In the genomic region with DNA sequence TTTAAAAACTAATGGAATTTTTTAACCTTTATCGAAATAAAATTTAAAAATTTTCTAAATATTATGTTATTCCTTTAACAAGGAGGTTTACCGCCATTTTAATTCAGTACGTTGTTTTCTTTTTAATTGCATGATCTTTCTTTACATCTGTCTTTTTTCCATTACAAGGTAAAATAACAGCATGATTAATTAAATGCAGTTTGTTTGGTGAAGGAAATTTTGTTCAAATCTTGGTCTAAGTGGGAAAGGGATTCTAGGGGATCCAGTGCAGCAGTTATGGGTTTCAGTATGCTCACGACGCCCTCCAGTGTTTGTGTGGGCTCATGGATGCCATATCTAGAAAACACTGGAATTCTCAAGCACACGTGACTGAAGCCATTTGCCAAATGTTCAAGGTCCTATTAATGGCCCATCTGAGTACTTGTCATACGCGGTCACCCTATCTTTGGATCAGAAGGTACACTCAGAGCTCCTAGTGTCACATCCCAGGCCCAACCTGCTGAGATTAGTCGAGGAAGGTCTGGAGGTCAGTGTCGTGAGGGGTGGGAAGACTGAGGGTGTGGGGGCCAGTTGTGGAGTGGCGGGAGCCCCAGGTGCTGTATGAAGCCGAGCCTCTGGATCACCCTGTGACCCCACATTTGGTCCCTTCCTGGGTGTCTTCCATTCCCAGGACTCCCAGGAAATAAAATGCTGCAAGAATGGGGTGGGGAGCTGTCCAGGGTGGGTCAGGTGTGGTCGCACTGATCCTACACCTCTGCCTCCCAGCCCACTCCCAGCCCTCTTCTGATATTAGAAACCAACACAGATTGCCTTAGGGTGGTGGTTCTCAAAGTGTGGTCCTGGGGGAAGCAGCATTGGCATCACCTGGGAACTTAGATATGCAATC, we compare ENCODE assay signal across 7 cellular contexts. TPM values are rescaled to one million over a fixed set of nuclear protein-coding genes. Genes with fewer than 3 reads are reported as not detected.
A peak's percentile ranks its signal among the peaks of the same experiment; 100 is the strongest.
DNase-seq lines count a peak whose midpoint lies in the region; ATAC-seq, FAIRE-seq and TF ChIP-seq lines count a peak whose summit lies in the region.
"Not testable (repeated sequence)": the region's sequence is repeated elsewhere in the genome, so short reads cannot be mapped to it uniquely, and the experiment has no call there.

No MANE protein-coding gene starts in this region.

- ATAC-seq in IMR-90 (ENCODE audit: low read depth), result peak; percentile 55
- ATAC-seq in WTC11, result peak; percentile 66
- peak; percentile 93 for ATAC-seq in K562
- peak; percentile 41 for ATAC-seq in Right ventricle myocardium superior (ENCODE audit: poor library complexity)
- ATAC-seq in left lung, result peak; percentile 40
- ATAC-seq in psoas muscle, result peak in 3 of 4 donors; percentile 61 to 81 (median 68)

- FAIRE-seq in GM12891 (lab: Jason Lieb, UNC) (peak; percentile 41), K562 (lab: Jason Lieb, UNC) (peak; percentile 96)

- WGBS in IMR-90 (ENCODE audit: extremely low coverage in 2 of 2, insufficient read length in 1 of 2), 2 experiments, result 100% methylated on average over 1 of the region's 13 CpGs; no CpG with 5 or more reads in 1 of the 2 experiments
- WGBS in K562 (ENCODE audit: insufficient coverage, low coverage, missing lambda C conversion rate), result 37% methylated on average over 3 of the region's 13 CpGs
- 60 to 91% (median 68%) methylated on average over 3 to 4 of the region's 13 CpGs for WGBS in psoas muscle, 3 donors

- not testable (repeated sequence) for H3K79me1 ChIP-seq in IMR-90 (ENCODE audit: low read depth in 1 of 2, low read length in 2 of 2)

- not testable (repeated sequence) for H3K4me1 ChIP-seq in IMR-90 (ENCODE audit: control insufficient read depth, insufficient read depth, low read length); K562 (replicated peaks in 1 of 2; ENCODE audit: control insufficient read depth in 2 of 2, insufficient read depth in 2 of 2, low read length in 2 of 2); left lung; psoas muscle

- H3K9me1 ChIP-seq in IMR-90 (ENCODE audit: insufficient read depth, low read length); K562 (ENCODE audit: control insufficient read depth, insufficient read depth, low read length): not testable (repeated sequence)

- not testable (repeated sequence) for H3K27me3 Mint-ChIP-seq in WTC11 (ENCODE audit: low read depth)

- not testable (repeated sequence) for H2AK9ac ChIP-seq in IMR-90 (replicated peaks; ENCODE audit: low read depth, low read length, poor library complexity)

- H3K27me3 ChIP-seq in IMR-90 (ENCODE audit: control insufficient read depth, insufficient read depth, low read length); left lung; psoas muscle (ENCODE audit: insufficient read depth in 3 of 3, low read length in 2 of 3): not testable (repeated sequence)
- peaks cover 17 to 27% of the 10 kb centered on the region in 2 experiments; a peak in 4 of 5 replicates for H3K27me3 ChIP-seq in K562 (ENCODE audit: control insufficient read depth in 2 of 2, insufficient read depth in 2 of 2, low read length in 2 of 2)

- intact Hi-C loops in IMR-90 (cut with micrococcal nuclease); K562 (cut with micrococcal nuclease); Right ventricle myocardium superior (cut with DNase I); left lung (cut with DNase I): not testable (repeated sequence)
- intact Hi-C loops in psoas muscle (cut with DNase I), result loop anchor here in 1 of 2 donors (1.0 kb wide), 1 partner anchor 96 kb away; no protein-coding TSS in a partner anchor

- dilution Hi-C loops in IMR-90 (cut with HindIII; ENCODE audit: low sequenced_read_pairs, unreplicated experiment), result not testable (repeated sequence)

- not testable (repeated sequence) for H3K27ac ChIP-seq in IMR-90 (ENCODE audit: insufficient read depth, low read length); K562 (ENCODE audit: extremely low read depth, low read depth, low read length); left lung; psoas muscle

- H2BK5ac ChIP-seq in IMR-90 (ENCODE audit: low read depth, low read length, poor library complexity, severe bottlenecking), result not testable (repeated sequence)

- not testable (repeated sequence) for TF ChIP-seq POLR2A in GM12891 (IDR thresholded peaks at IDR 0.05; ENCODE audit: low read depth, low read length); IMR-90 (IDR thresholded peaks at IDR 0.05; ENCODE audit: low read depth, low read length); K562 (conservative IDR thresholded peaks at IDR 0.05)

- BruUV-seq in IMR-90 (replicated peaks; lab: Mats Ljungman, UMichigan); K562 (replicated peaks; lab: Mats Ljungman, UMichigan): not testable (repeated sequence)

- H3K27ac Mint-ChIP-seq in WTC11, result not testable (repeated sequence)

- not testable (repeated sequence) for H2AFZ ChIP-seq in IMR-90 (replicated peaks; ENCODE audit: low read length, poor library complexity); K562 (ENCODE audit: low read depth, low read length)

- H3K4ac ChIP-seq in IMR-90 (ENCODE audit: low read depth, low read length), result not testable (repeated sequence)

- H3K9ac ChIP-seq in IMR-90 (ENCODE audit: low read depth, low read length); K562 (ENCODE audit: insufficient read depth in 1 of 2, low read depth in 2 of 2, low read length in 2 of 2): not testable (repeated sequence)

- H3K23ac ChIP-seq in IMR-90 (ENCODE audit: low read depth, low read length), result not testable (repeated sequence)

- H3K79me2 ChIP-seq in K562 (ENCODE audit: control insufficient read depth, insufficient read depth, low read length), result not testable (repeated sequence)

- in situ Hi-C loops in IMR-90 (cut with MboI; ENCODE audit: low sequenced_read_pairs); K562 (cut with MboI): not testable (repeated sequence)

- H3K56ac ChIP-seq in IMR-90 (ENCODE audit: extremely low read depth, insufficient read depth, low read length), result not testable (repeated sequence)

- TF ChIP-seq RAD21 in IMR-90 (IDR thresholded peaks at IDR 0.05; ENCODE audit: low read length); K562 (CRISPR knock-in tag; conservative IDR thresholded peaks at IDR 0.05 in 1 of 2, IDR thresholded peaks at IDR 0.05 in 1 of 2): not testable (repeated sequence)

- H3K14ac ChIP-seq in IMR-90 (replicated peaks; ENCODE audit: low read depth, low read length), result not testable (repeated sequence)

- not testable (repeated sequence) for H3K9me3 ChIP-seq in IMR-90 (ENCODE audit: control insufficient read depth, insufficient read depth, low read length); K562 (replicated peaks; ENCODE audit: control insufficient read depth, insufficient read depth, low read depth, low read length); left lung; psoas muscle

- H2BK15ac ChIP-seq in IMR-90 (ENCODE audit: low read depth, low read length), result not testable (repeated sequence)

- H2BK120ac ChIP-seq in IMR-90 (ENCODE audit: low read depth, low read length), result not testable (repeated sequence)

- not testable (repeated sequence) for H3K9me3 Mint-ChIP-seq in WTC11

- TF ChIP-seq CTCF in IMR-90 (conservative IDR thresholded peaks at IDR 0.05; ENCODE audit: low read depth, low read length); WTC11 (IDR thresholded peaks at IDR 0.05); K562 (IDR thresholded peaks at IDR 0.05 in 2 of 3, conservative IDR thresholded peaks at IDR 0.05 in 1 of 3; ENCODE audit: insufficient read depth in 2 of 3, low read depth in 1 of 3, low read length in 3 of 3); left lung (IDR thresholded peaks at IDR 0.05); psoas muscle (IDR thresholded peaks at IDR 0.05): not testable (repeated sequence)

- peaks cover 28% of the 10 kb centered on the region for H3K4me1 Mint-ChIP-seq in WTC11

- not testable (repeated sequence) for H3K4me3 Mint-ChIP-seq in WTC11

- CTCF ChIA-PET in IMR-90 (lab: Yijun Ruan, JAX); WTC11 (lab: Charles Lee); K562 (lab: Yijun Ruan, JAX; ENCODE audit: low intra/inter-chr PET ratio): not testable (repeated sequence)

- not testable (repeated sequence) for H4K20me1 ChIP-seq in IMR-90 (ENCODE audit: insufficient read depth, low read length); K562 (replicated peaks; ENCODE audit: control insufficient read depth, insufficient read depth, low read length)

- not testable (repeated sequence) for H2AK5ac ChIP-seq in IMR-90 (ENCODE audit: low read depth, low read length)

- TF ChIP-seq EP300 in K562 (IDR thresholded peaks at IDR 0.05; ENCODE audit: low read length), result not testable (repeated sequence)

- not testable (repeated sequence) for H3K36me3 ChIP-seq in IMR-90 (ENCODE audit: control insufficient read depth, insufficient read depth, low read length); K562 (ENCODE audit: control insufficient read depth, insufficient read depth, low read length); left lung; psoas muscle (ENCODE audit: insufficient read depth in 1 of 2, low read depth in 1 of 2)

- H2BK20ac ChIP-seq in IMR-90 (ENCODE audit: low read depth, low read length), result not testable (repeated sequence)

- H4K5ac ChIP-seq in IMR-90 (ENCODE audit: low read depth, low read length), result not testable (repeated sequence)

- not testable (repeated sequence) for H3K4me3 ChIP-seq in IMR-90 (ENCODE audit: insufficient read depth, low read depth, low read length); K562; left lung; psoas muscle

- not testable (repeated sequence) for H4K8ac ChIP-seq in IMR-90 (ENCODE audit: low read depth in 2 of 2, low read length in 2 of 2)

- not testable (repeated sequence) for H4K91ac ChIP-seq in IMR-90 (ENCODE audit: insufficient read depth, low read depth, low read length)

- H3K4me2 ChIP-seq in IMR-90 (ENCODE audit: low read depth, low read length); K562 (ENCODE audit: insufficient read depth, low read length): not testable (repeated sequence)

- H3K36me3 Mint-ChIP-seq in WTC11, result not testable (repeated sequence)

- DNase-seq in GM12891 (ENCODE audit: insufficient read length, low spot score); IMR-90; WTC11 (ENCODE audit: low spot score); K562 (ENCODE audit: extremely low read depth in 1 of 4, low spot score in 3 of 4); Right ventricle myocardium superior; left lung; psoas muscle: not testable (repeated sequence)

- not testable (repeated sequence) for H3K18ac ChIP-seq in IMR-90 (ENCODE audit: low read depth, low read length)

- POLR2A ChIA-PET in IMR-90 (lab: Charles Lee; ENCODE audit: unreplicated experiment); WTC11 (lab: Charles Lee); K562 (lab: Yijun Ruan, JAX): not testable (repeated sequence)

RNA-seq across cellular contexts. Expression of gene MICA, which starts 14.2 kb away (rescaled TPM):
- polyA plus RNA-seq in GM12891 (2012; ENCODE audit: low read depth, missing spikeins), result 5.0 TPM
- total RNA-seq in IMR-90 (2012; rRNA removed) (52.2 and 55.9 TPM in 2 replicates), WTC11 (2021) (11.4 to 12.9 TPM (median 11.7 TPM) in 3 replicates), K562 (2014; rRNA removed) (22.0 and 25.4 TPM in 2 replicates), K562 (2014; rRNA removed; fragmentation: Illumina TruSeq; extraction: Trizol) (13.6 and 16.1 TPM in 2 replicates), K562 (2015; rRNA removed; fragmentation: Illumina TruSeq; extraction: Trizol) (16.1 and 16.7 TPM in 2 replicates), K562 (2021) (11.4 and 11.8 TPM in 2 replicates), Right ventricle myocardium superior (9.2 TPM), left lung (10 to 100 TPM; 29.4 to 30.1 TPM), psoas muscle (1 to 10 TPM; 2.7 to 5.7 (median 4.2) TPM)
- polyA plus RNA-seq in IMR-90 (2012; rRNA removed) (67.7 and 72.8 TPM in 2 replicates), K562 (2011; rRNA removed) (24.6 and 32.7 TPM in 2 replicates), K562 (2014; fragmentation: Illumina TruSeq; extraction: Trizol) (19.5 and 19.6 TPM in 2 replicates), K562 (2014; fragmentation: Nextera tagmentation; extraction: Ambion mirVana) (10 to 100 TPM; 13.5 to 18.0 TPM), K562 (2014; rRNA removed) (15.3 and 20.2 TPM in 2 replicates), psoas muscle (1 to 10 TPM; 4.1 to 5.7 (median 5.0) TPM)
- 42.3 and 47.1 TPM in 2 replicates for polyA plus RNA-seq in IMR-90 (2012; cell fraction: cytosol; rRNA removed)
- 62.2 and 62.4 TPM in 2 replicates for polyA plus RNA-seq in IMR-90 (2012; cell fraction: nucleus; rRNA removed; ENCODE audit: low replicate concordance)
- 35.0 and 75.6 TPM in 2 replicates for total RNA-seq in K562 (2011; cell fraction: chromatin; rRNA removed; ENCODE audit: low replicate concordance)
- total RNA-seq in K562 (2011; cell fraction: nucleolus; rRNA removed), result 77.2 and 77.4 TPM in 2 replicates
- 59.2 and 67.5 TPM in 2 replicates for total RNA-seq in K562 (2011; cell fraction: nucleoplasm; rRNA removed)
- polyA plus RNA-seq in K562 (2011; cell fraction: cytosol; rRNA removed), result 27.7 and 40.0 TPM in 2 replicates
- polyA plus RNA-seq in K562 (2011; cell fraction: nucleus; rRNA removed), result 50.2 and 51.7 TPM in 2 replicates
- polyA plus RNA-seq in K562 (2012), result 14.4 and 20.5 TPM in 2 replicates
- polyA minus RNA-seq in K562 (2011; rRNA and poly(A)+ RNA removed), result 26.3 and 28.2 TPM in 2 replicates
- polyA minus RNA-seq in K562 (2011; cell fraction: cytosol; rRNA and poly(A)+ RNA removed), result 12.5 and 16.1 TPM in 2 replicates
- polyA minus RNA-seq in K562 (2011; cell fraction: nucleus; rRNA and poly(A)+ RNA removed), result 8.2 and 14.7 TPM in 2 replicates

RNA-seq across cellular contexts. Expression of gene HLA-B, which starts 32.2 kb away (rescaled TPM):
- polyA plus RNA-seq in GM12891 (2012; ENCODE audit: low read depth, missing spikeins), result 3,160 TPM
- 41.7 and 44.1 TPM in 2 replicates for total RNA-seq in IMR-90 (2012; rRNA removed)
- 259 and 309 TPM in 2 replicates for polyA plus RNA-seq in IMR-90 (2012; rRNA removed)
- 346 and 472 TPM in 2 replicates for polyA plus RNA-seq in IMR-90 (2012; cell fraction: cytosol; rRNA removed)
- 315 and 357 TPM in 2 replicates for polyA plus RNA-seq in IMR-90 (2012; cell fraction: nucleus; rRNA removed; ENCODE audit: low replicate concordance)
- total RNA-seq in WTC11 (2021), result 124 to 149 TPM (median 141 TPM) in 3 replicates
- total RNA-seq in K562 (2011; cell fraction: chromatin; rRNA removed; ENCODE audit: low replicate concordance), result 1.2 TPM in 1 of 2 replicates, not detected in the other
- total RNA-seq in K562 (2011; cell fraction: nucleolus; rRNA removed), result 4.2 and 5.5 TPM in 2 replicates
- 0.59 and 0.69 TPM in 2 replicates for total RNA-seq in K562 (2011; cell fraction: nucleoplasm; rRNA removed)
- 0.24 and 0.41 TPM in 2 replicates for total RNA-seq in K562 (2014; rRNA removed)
- total RNA-seq in K562 (2014; rRNA removed; fragmentation: Illumina TruSeq; extraction: Trizol), result not detected in 2 replicates
- total RNA-seq in K562 (2015; rRNA removed; fragmentation: Illumina TruSeq; extraction: Trizol), result 0.65 and 1.4 TPM in 2 replicates
- total RNA-seq in K562 (2021), result 9.7 and 11.5 TPM in 2 replicates
- polyA plus RNA-seq in K562 (2011; rRNA removed), result 0.31 and 0.98 TPM in 2 replicates
- polyA plus RNA-seq in K562 (2011; cell fraction: cytosol; rRNA removed), result 0.15 and 0.46 TPM in 2 replicates
- 0.21 and 2.2 TPM in 2 replicates for polyA plus RNA-seq in K562 (2011; cell fraction: nucleus; rRNA removed)
- polyA plus RNA-seq in K562 (2012), result 0.92 and 2.4 TPM in 2 replicates
- polyA plus RNA-seq in K562 (2014; fragmentation: Illumina TruSeq; extraction: Trizol), result 0.55 TPM in 1 of 2 replicates, not detected in the other
- under 1 TPM; 0.07 to 0.66 TPM for polyA plus RNA-seq in K562 (2014; fragmentation: Nextera tagmentation; extraction: Ambion mirVana)
- polyA plus RNA-seq in K562 (2014; rRNA removed), result 0.49 and 1.7 TPM in 2 replicates
- not detected in 2 replicates for polyA minus RNA-seq in K562 (2011; rRNA and poly(A)+ RNA removed)
- 2.4 and 4.1 TPM in 2 replicates for polyA minus RNA-seq in K562 (2011; cell fraction: cytosol; rRNA and poly(A)+ RNA removed)
- polyA minus RNA-seq in K562 (2011; cell fraction: nucleus; rRNA and poly(A)+ RNA removed), result 0.54 and 0.56 TPM in 2 replicates
- total RNA-seq in Right ventricle myocardium superior, result 398 TPM
- 1,000 to 10,000 TPM; 2,303 to 2,503 TPM for total RNA-seq in left lung
- 100 to 1,000 TPM; 185 to 402 (median 277) TPM for total RNA-seq in psoas muscle
- polyA plus RNA-seq in psoas muscle, result 100 to 1,000 TPM; 138 to 237 (median 218) TPM

Comparison
In these comparisons a context has a peak if more than half of its experiments do, and no peak if none do; other contexts are left out.
1. ATAC-seq: peak in every context shown above with its lines; median percentile 93 in K562; 68 in psoas muscle; 66 in WTC11; 55 in IMR-90; 41 in Right ventricle myocardium superior; 40 in left lung.